11 cellular contexts compared by ENCODE assay signal in genomic region chr11:1260023-1260501, GRCh38. TPM values are rescaled to one million over a fixed set of nuclear protein-coding genes. Genes with fewer than 3 reads are reported as not detected.
DNase-seq lines count a peak whose midpoint lies in the region; ATAC-seq and TF ChIP-seq lines count a peak whose summit lies in the region.
"Had no signal": no experiment of that assay in that cellular context is flagged by ENCODE, and none has a peak within 500 bp of the region (broad histone marks: within the 10 kb centered on the region; RNA-seq: fewer than 3 reads in every experiment).

No MANE protein-coding gene starts in this region.

- H3K4me3 ChIP-seq in fibroblast of villous mesenchyme (ENCODE audit: low read depth, low read length): no peak overlapping the region
- H3K4me3 ChIP-seq: Peyer's patch, tibial nerve had no signal

- no peak overlapping the region for H3K4me3 Mint-ChIP-seq in WTC11

- peaks cover 9% of the 10 kb centered on the region for H3K36me3 Mint-ChIP-seq in WTC11
- H3K36me3 Mint-ChIP-seq: naive thymus-derived CD8-positive, alpha-beta T cell had no signal

- CTCF ChIA-PET in WTC11 (lab: Charles Lee): interaction anchor here (0.6 kb wide), 2 partner anchors 33 to 1633 kb away, joined by 3 read pairs; no protein-coding TSS in a partner anchor

- H3K27ac Mint-ChIP-seq in WTC11: no peak overlapping the region; the same call in 1 of the 2 replicates

- POLR2A ChIA-PET in WTC11 (lab: Charles Lee): no interaction called here

- H3K4me1 Mint-ChIP-seq in WTC11: peaks cover 3% of the 10 kb centered on the region; the same call in 1 of the 2 replicates

- peaks cover 6% of the 10 kb centered on the region for H3K27me3 Mint-ChIP-seq in WTC11 (ENCODE audit: low read depth)
- H3K27me3 Mint-ChIP-seq: naive thymus-derived CD8-positive, alpha-beta T cell had no signal

- ATAC-seq in WTC11: peak; percentile 21; the same call in 1 of the 2 replicates

- peaks cover 8% of the 10 kb centered on the region for H3K9me3 Mint-ChIP-seq in WTC11

- peak; percentile 19 for DNase-seq in NK-92 treated with Interleukin-12 subunit alpha and Interleukin-12 subunit beta, amount 100 ng/mL, for 24 hours (lab: John Stamatoyannopoulos, UW)
- DNase-seq in NK-92 (lab: John Stamatoyannopoulos, UW; ENCODE audit: unreplicated experiment) (no peak), WTC11 (ENCODE audit: low spot score) (peak; percentile 44), fibroblast of villous mesenchyme (ENCODE audit: low read depth) (peak; percentile 5), NCI-H2107 (lab: John Stamatoyannopoulos, UW) (no peak), SKM-1 treated with dmso at 0.1 percent for 144 hours (lab: John Stamatoyannopoulos, UW; ENCODE audit: unreplicated experiment) (no peak), SIG-M5 treated with dmso at 0.1 percent for 504 hours (lab: John Stamatoyannopoulos, UW; ENCODE audit: unreplicated experiment) (no peak)
- DNase-seq in stimulated activated CD8-positive, alpha-beta memory T cell treated with anti-CD3 and anti-CD28 coated beads, Interleukin-7, amount 100 ng/mL, for 48 hours (ENCODE audit: extremely low read depth in 1 of 2, low read depth in 1 of 2): peak; percentile 21 to 30

- TF ChIP-seq CTCF in WTC11 (IDR thresholded peaks at IDR 0.05) (no peak), fibroblast of villous mesenchyme (IDR thresholded peaks at IDR 0.05; ENCODE audit: insufficient read depth, low read depth, low read length) (no peak)

TF ChIP-seq in WTC11, 78 proteins besides CTCF, POLR2A, EP300 and RAD21:
- TF ChIP-seq GABPB1 (CRISPR knock-in tag; IDR thresholded peaks at IDR 0.05): no peak
- TF ChIP-seq PRRX2 (CRISPR knock-in tag; IDR thresholded peaks at IDR 0.05): no peak
- TF ChIP-seq ZMAT4 (CRISPR knock-in tag; IDR thresholded peaks at IDR 0.05): no peak
- TF ChIP-seq E2F4 (CRISPR knock-in tag; IDR thresholded peaks at IDR 0.05; ENCODE audit: borderline replicate concordance, low read depth): no peak
- no peak for TF ChIP-seq AR (CRISPR knock-in tag; IDR thresholded peaks at IDR 0.05)
- no peak for TF ChIP-seq FOXJ3 (CRISPR knock-in tag; IDR thresholded peaks at IDR 0.05; ENCODE audit: borderline replicate concordance)
- no peak for TF ChIP-seq ETV6 (CRISPR knock-in tag; IDR thresholded peaks at IDR 0.05)
- TF ChIP-seq HMGXB4 (CRISPR knock-in tag; IDR thresholded peaks at IDR 0.05): no peak
- TF ChIP-seq ZNF416 (CRISPR knock-in tag; IDR thresholded peaks at IDR 0.05): no peak
- TF ChIP-seq SP1 (CRISPR knock-in tag; conservative IDR thresholded peaks at IDR 0.05): no peak
- no peak for TF ChIP-seq ZNF281 (CRISPR knock-in tag; IDR thresholded peaks at IDR 0.05)
- TF ChIP-seq E2F1 (CRISPR knock-in tag; IDR thresholded peaks at IDR 0.05): no peak
TF ChIP-seq in WTC11: peak in this region for 0.

RNA-seq across cellular contexts. Expression of gene MUC5B, which starts 37.2 kb away (rescaled TPM):
- total RNA-seq in WTC11 (2021) (0.69 to 1.6 TPM (median 1.6 TPM) in 3 replicates), fibroblast of villous mesenchyme (not detected in 2 replicates)
- total RNA-seq: naive thymus-derived CD8-positive, alpha-beta T cell had no signal

RNA-seq across cellular contexts. Expression of gene TOLLIP, which starts 49.4 kb away (rescaled TPM):
- total RNA-seq in WTC11 (2021) (25.8 to 32.3 TPM (median 31.6 TPM) in 3 replicates), fibroblast of villous mesenchyme (27.2 and 29.3 TPM in 2 replicates)

Comparison
In these comparisons a context has a peak if more than half of its experiments do, and no peak if none do; other contexts are left out.
1. DNase-seq: peak in NK-92 treated with Interleukin-12 subunit alpha and Interleukin-12 subunit beta, amount 100 ng/mL, for 24 hours (single experiment), WTC11 (single experiment), fibroblast of villous mesenchyme (single experiment) and stimulated activated CD8-positive, alpha-beta memory T cell treated with anti-CD3 and anti-CD28 coated beads, Interleukin-7, amount 100 ng/mL, for 48 hours (2 of 2); none in NK-92 (single experiment), NCI-H2107 (single experiment), SKM-1 treated with dmso at 0.1 percent for 144 hours (single experiment) and SIG-M5 treated with dmso at 0.1 percent for 504 hours (single experiment).